ENCODE assay signal across 7 cellular contexts in the genomic region with DNA sequence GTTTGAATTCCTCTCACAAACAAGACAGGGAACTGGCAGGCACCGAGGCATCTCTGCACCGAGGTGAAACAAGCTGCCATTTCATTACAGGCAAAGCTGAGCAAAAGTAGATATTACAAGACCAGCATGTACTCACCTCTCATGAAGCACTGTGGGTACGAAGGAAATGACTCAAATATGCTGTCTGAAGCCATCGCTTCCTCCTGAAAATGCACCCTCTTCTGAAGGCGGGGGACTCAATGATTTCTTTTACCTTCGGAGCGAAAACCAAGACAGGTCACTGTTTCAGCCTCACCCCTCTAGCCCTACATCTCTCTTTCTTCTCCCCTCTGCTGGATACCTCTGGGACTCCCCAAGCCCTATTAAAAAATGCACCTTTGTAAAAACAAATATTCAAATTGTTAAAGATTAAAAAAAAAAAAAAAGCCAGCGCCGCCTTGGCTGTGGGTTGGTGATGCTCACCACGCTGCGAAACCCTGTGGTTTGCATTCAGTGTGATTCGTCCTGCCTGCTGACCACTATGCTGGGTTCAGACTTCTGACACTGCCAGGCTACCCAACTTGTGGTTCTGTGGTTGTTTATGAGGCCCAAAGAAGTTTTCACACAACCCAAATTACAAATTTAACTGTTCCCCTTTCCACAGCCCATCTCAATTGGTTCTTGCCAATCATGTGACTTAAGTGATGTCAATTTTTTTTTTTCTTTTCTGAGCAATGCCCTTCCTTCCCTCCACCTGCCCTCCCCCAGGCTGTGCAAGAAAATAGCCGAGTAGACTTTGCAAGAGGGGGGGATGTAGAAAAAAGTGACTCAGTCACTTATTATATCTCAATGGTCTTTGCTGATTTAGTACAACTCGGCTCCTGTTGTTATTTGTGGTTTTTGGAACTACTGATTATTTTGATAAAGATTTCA. TPM values are rescaled to one million over a fixed set of nuclear protein-coding genes. Genes with fewer than 3 reads are reported as not detected.
DNase-seq lines count a peak whose midpoint lies in the region; ATAC-seq and TF ChIP-seq lines count a peak whose summit lies in the region.

TSS of gene RUNX1 (minus strand) at position 597 of the 912 bp plus-strand sequence.

- no peak for TF ChIP-seq CTCF in RWPE1 (conservative IDR thresholded peaks at IDR 0.05; ENCODE audit: low read depth)

- DNase-seq in RWPE1 (ENCODE audit: low spot score) (peak; percentile 5), cardiac septum (ENCODE audit: low spot score) (peak; percentile 83), DMS 273 treated with DMSO at 0.1 percent for 48 hours (lab: John Stamatoyannopoulos, UW) (no peak)
- peak; percentile 90 for DNase-seq in activated effector memory CD4-positive, alpha-beta T cell treated with anti-CD3 and anti-CD28 coated beads, Interleukin-2, amount 50 U/mL, for 16 hours
- DNase-seq in stimulated activated CD4-positive, alpha-beta T cell treated with anti-CD3 and anti-CD28 coated beads, Interleukin-15, amount 100 ng/mL, for 1 hour (ENCODE audit: low read depth in 1 of 2, low spot score in 1 of 2): peak; percentile 33 to 44

- CTCF ChIA-PET in RWPE1 (lab: Yijun Ruan, JAX): no interaction called here

- intact Hi-C loops in cardiac septum (cut with DNase I): no loop called here

- peak; percentile 75 for ATAC-seq in GM18907 (IDR thresholded peaks at IDR 0.05; ENCODE audit: unreplicated experiment)
- ATAC-seq in HG03066 (IDR thresholded peaks at IDR 0.05; ENCODE audit: low read depth, unreplicated experiment): peak; percentile 48

- POLR2A ChIA-PET in RWPE1 (lab: Yijun Ruan, JAX; ENCODE audit: low non-redundant PET): no interaction called here

- H3K27ac ChIP-seq in RWPE1: peak within 1 kb of the TSS; percentile 87

RNA-seq across cellular contexts. Expression of gene RUNX1, which starts in this region (rescaled TPM):
- 21.6 TPM for total RNA-seq in cardiac septum
